Comparison of ENCODE assay signal across 33 cellular contexts in the genomic region with DNA sequence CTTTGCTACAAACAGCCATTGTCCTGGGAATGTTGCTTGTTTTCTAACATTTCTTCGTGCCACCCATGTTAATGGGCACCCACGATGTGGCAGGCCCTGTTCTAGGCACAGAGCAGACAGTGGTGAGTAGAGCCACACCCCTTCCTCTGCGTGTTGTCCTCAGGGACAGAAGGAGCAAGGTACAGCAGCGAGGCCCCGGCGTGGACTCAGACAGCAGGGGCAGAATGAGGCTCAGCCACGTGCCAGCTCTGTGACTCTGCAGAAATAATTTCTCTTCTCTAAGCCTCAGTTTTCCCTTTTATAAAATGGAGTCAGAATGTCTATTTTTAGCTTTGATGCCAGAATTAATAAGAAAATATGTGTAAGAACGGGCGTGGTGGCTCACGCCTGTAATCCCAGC.
DNase-seq lines count a peak whose midpoint lies in the region; ATAC-seq, FAIRE-seq and TF ChIP-seq lines count a peak whose summit lies in the region.
"Had no signal": no experiment of that assay in that cellular context is flagged by ENCODE, and none has a peak within 500 bp of the region (broad histone marks: within the 10 kb centered on the region; RNA-seq: fewer than 3 reads in every experiment).

No MANE protein-coding gene starts in this region.

- H3K4me1 ChIP-seq in HepG2 (ENCODE audit: insufficient read depth, low read length) (no peaks in the 10 kb centered on the region), right lobe of liver (no peaks in the 10 kb centered on the region), BLaER1 (peaks cover 70% of the 10 kb centered on the region), small intestine (ENCODE audit: control insufficient read depth in 2 of 2, insufficient read depth in 1 of 2, low read depth in 1 of 2, low read length in 1 of 2) (no peaks in the 10 kb centered on the region), uterus (no peaks in the 10 kb centered on the region)
- peaks cover 34 to 76% (median 59%) of the 10 kb centered on the region in 10 experiments for H3K4me1 ChIP-seq in BLaER1 treated with 17β-estradiol and CSF1 and Interleukin-3, amounts not matched to agents 10 nM and 100 nM
- H3K4me1 ChIP-seq: A549, BE2C, Caco-2 had no signal

- H2AFZ ChIP-seq in HepG2 (ENCODE audit: low read length) = no peak overlapping the region

- no TSS peak for BruUV-seq in HepG2 (replicated peaks; lab: Mats Ljungman, UMichigan)

- DNase-seq in HepG2 (ENCODE audit: low spot score) = no peak
- DNase-seq in right lobe of liver = no peak
- peak; percentile 4 for DNase-seq in small intestine
- DNase-seq in stimulated activated CD4-positive, alpha-beta T cell treated with anti-CD3 and anti-CD28 coated beads, Interleukin-1b, Interleukin-23, amount 100 ng/mL, for 48 hours = no peak
- no peak for DNase-seq in D721Med (ENCODE audit: insufficient read length, low spot score)
- no peak for DNase-seq in uterus
- DNase-seq: 8988T; ACHN; AML-193; BE2C; C1 segment of cervical spinal cord; Caco-2; Calu3; CD4-positive, alpha-beta memory T cell; CD4-positive, alpha-beta T cell; CD4-positive, CD25-positive, alpha-beta regulatory T cell; CD8-positive, alpha-beta memory T cell; CD8-positive, alpha-beta T cell; COR-L47; DMS 273 treated with DMSO at 0.1 percent for 48 hours; DMS153; DMS53; DMS79; DMS79 treated with DMSO at 0.1 percent for 48 hours; DND-41; EL had no signal

- no peaks in the 10 kb centered on the region for H3K79me2 ChIP-seq in HepG2 (ENCODE audit: insufficient read depth, low read length)

- H3K4me2 ChIP-seq in HepG2 (ENCODE audit: low read depth, low read length) (no peak overlapping the region), BLaER1 (peak overlapping the region; percentile 87)
- peak overlapping the region; percentile 83 to 95 (median 92) for H3K4me2 ChIP-seq in BLaER1 treated with 17β-estradiol and CSF1 and Interleukin-3, amounts not matched to agents 10 nM and 100 nM
- H3K4me2 ChIP-seq: A549 had no signal

- POLR2A ChIA-PET in HepG2 (lab: Yijun Ruan, JAX) = no interaction called here

- H3K9ac ChIP-seq in HepG2 (ENCODE audit: insufficient read depth, low read depth, low read length) (no peak overlapping the region), BLaER1 (no peak overlapping the region)
- 0 out of 22 replicates have a peak overlapping the region, but pooled peaks of 2 of the 11 experiments have one; percentile 55 to 60 for H3K9ac ChIP-seq in BLaER1 treated with 17β-estradiol and CSF1 and Interleukin-3, amounts not matched to agents 10 nM and 100 nM

- H3K9me3 ChIP-seq in HepG2 (ENCODE audit: low read length) = no peaks in the 10 kb centered on the region
- H3K9me3 ChIP-seq in right lobe of liver = no peaks in the 10 kb centered on the region
- H3K9me3 ChIP-seq in BLaER1 = no peaks in the 10 kb centered on the region
- H3K9me3 ChIP-seq in BLaER1 treated with 17β-estradiol and CSF1 and Interleukin-3, amounts not matched to agents 10 nM and 100 nM (replicated peaks in 1 of 11) = no peaks in the 10 kb centered on the region; a peak in 1 of 22 replicates
- no peaks in the 10 kb centered on the region for H3K9me3 ChIP-seq in small intestine (ENCODE audit: control insufficient read depth, low read depth)
- H3K9me3 ChIP-seq in uterus = no peaks in the 10 kb centered on the region
- H3K9me3 ChIP-seq: A549, BE2C, Caco-2 had no signal

- H4K20me1 ChIP-seq in HepG2 (ENCODE audit: insufficient read depth, low read length) (no peaks in the 10 kb centered on the region), BLaER1 (no peaks in the 10 kb centered on the region)
- no peaks in the 10 kb centered on the region for H4K20me1 ChIP-seq in BLaER1 treated with 17β-estradiol and CSF1 and Interleukin-3, amounts not matched to agents 10 nM and 100 nM

- CTCF ChIA-PET in HepG2 (lab: Yijun Ruan, JAX; ENCODE audit: low intra/inter-chr PET ratio, low total read pairs) = no interaction called here

- WGBS in HepG2 (ENCODE audit: low lambda C conversion rate) = 23% methylated on average over 10 of the region's 10 CpGs
- WGBS in right lobe of liver (ENCODE audit: insufficient coverage, low coverage, low lambda C conversion rate, missing lambda C conversion rate) = 68% methylated on average over 10 of the region's 10 CpGs
- WGBS in small intestine, 3 donors = 45 to 77% (median 56%) methylated on average over 10 of the region's 10 CpGs

- no peak for TF ChIP-seq RAD21 in HepG2 (CRISPR knock-in tag; IDR thresholded peaks at IDR 0.05)

- no peaks in the 10 kb centered on the region for H3K36me3 ChIP-seq in HepG2 (replicated peaks in 1 of 2; ENCODE audit: control insufficient read depth in 1 of 2, insufficient read depth in 2 of 2, low read length in 2 of 2)
- H3K36me3 ChIP-seq in right lobe of liver = no peaks in the 10 kb centered on the region
- H3K36me3 ChIP-seq in BLaER1 = no peaks in the 10 kb centered on the region
- no peaks in the 10 kb centered on the region for H3K36me3 ChIP-seq in BLaER1 treated with 17β-estradiol and CSF1 and Interleukin-3, amounts not matched to agents 10 nM and 100 nM
- H3K36me3 ChIP-seq in small intestine (ENCODE audit: control insufficient read depth in 2 of 2, insufficient read depth in 2 of 2, low read length in 2 of 2) = no peaks in the 10 kb centered on the region
- H3K36me3 ChIP-seq in uterus = no peaks in the 10 kb centered on the region
- H3K36me3 ChIP-seq: BE2C had no signal

- no peak for TF ChIP-seq CTCF in HepG2 (CRISPR knock-in tag; IDR thresholded peaks at IDR 0.05)
- no peak for TF ChIP-seq CTCF in right lobe of liver (IDR thresholded peaks at IDR 0.05)
- TF ChIP-seq CTCF in D721Med (IDR thresholded peaks at IDR 0.05; ENCODE audit: insufficient read depth, missing control alignments) = no peak
- TF ChIP-seq CTCF in uterus (IDR thresholded peaks at IDR 0.05) = no peak

- no peak for TF ChIP-seq EP300 in HepG2 (IDR thresholded peaks at IDR 0.05; ENCODE audit: low read depth in 2 of 2, low read length in 2 of 2)
- no peak for TF ChIP-seq EP300 in HepG2 (CRISPR knock-in tag; IDR thresholded peaks at IDR 0.05; ENCODE audit: borderline replicate concordance)

- H3K27ac ChIP-seq in HepG2 (ENCODE audit: extremely low read length, insufficient read depth, low read length) = no peak overlapping the region
- no peak overlapping the region for H3K27ac ChIP-seq in right lobe of liver
- peak overlapping the region; percentile 83 for H3K27ac ChIP-seq in BLaER1
- peak overlapping the region in 4 of 11 experiments; percentile 67 to 77 (median 73); a peak in 8 of 22 replicates for H3K27ac ChIP-seq in BLaER1 treated with 17β-estradiol and CSF1 and Interleukin-3, amounts not matched to agents 10 nM and 100 nM
- no peak overlapping the region for H3K27ac ChIP-seq in small intestine (ENCODE audit: low read depth in 1 of 2, low read length in 1 of 2)
- H3K27ac ChIP-seq in uterus = no peak overlapping the region
- H3K27ac ChIP-seq: 22Rv1, A549, C4-2B had no signal

- H3K27me3 ChIP-seq in HepG2 (ENCODE audit: control insufficient read depth in 1 of 2, insufficient read depth in 2 of 2, low read length in 2 of 2) (peaks cover 3 to 25% of the 10 kb centered on the region in 2 experiments; a peak in 4 of 5 replicates), right lobe of liver (no peaks in the 10 kb centered on the region), BLaER1 (no peaks in the 10 kb centered on the region), small intestine (ENCODE audit: control insufficient read depth in 2 of 2, insufficient read depth in 2 of 2, low read length in 2 of 2) (no peaks in the 10 kb centered on the region), uterus (no peaks in the 10 kb centered on the region)
- H3K27me3 ChIP-seq in BLaER1 treated with 17β-estradiol and CSF1 and Interleukin-3, amounts not matched to agents 10 nM and 100 nM = no peaks in the 10 kb centered on the region
- H3K27me3 ChIP-seq: BE2C had no signal

- peak; percentile 58 for ATAC-seq in HepG2
- ATAC-seq in right lobe of liver = no peak
- ATAC-seq: A549; CD8-positive, alpha-beta T cell had no signal

- in situ Hi-C loops in HepG2 (cut with HindIII; ENCODE audit: extremely low pct_ligation_motif_present, low pct_unique_long_range_greater_than_20kb) = no loop called here

- FAIRE-seq in HepG2 (lab: Jason Lieb, UNC) (no peak), small intestine (lab: Jason Lieb, UNC) (no peak), D721Med (lab: Jason Lieb, UNC) (no peak)
- FAIRE-seq: A204.1, A549, G401.6 had no signal

- no peak overlapping the region for H3K4me3 ChIP-seq in HepG2 (replicated peaks in 1 of 3; ENCODE audit: insufficient read depth in 1 of 3, low read depth in 2 of 3, low read length in 3 of 3)
- H3K4me3 ChIP-seq in right lobe of liver = no peak overlapping the region
- H3K4me3 ChIP-seq in BLaER1 = no peak overlapping the region
- no peak overlapping the region for H3K4me3 ChIP-seq in BLaER1 treated with 17β-estradiol and CSF1 and Interleukin-3, amounts not matched to agents 10 nM and 100 nM
- H3K4me3 ChIP-seq in small intestine (ENCODE audit: low read depth in 1 of 2, low read length in 2 of 2) = no peak overlapping the region
- no peak overlapping the region for H3K4me3 ChIP-seq in uterus
- H3K4me3 ChIP-seq: A549 had no signal

- intact Hi-C loops in HepG2 (cut with micrococcal nuclease; ENCODE audit: unreplicated experiment) = no loop called here
- intact Hi-C loops in right lobe of liver (cut with DNase I) = no loop called here
- intact Hi-C loops in uterus (cut with DNase I; ENCODE audit: low total_unique reads) = no loop called here

- TF ChIP-seq POLR2A in HepG2 (IDR thresholded peaks at IDR 0.05; ENCODE audit: insufficient read depth in 1 of 2, low read depth in 2 of 2, low read length in 2 of 2) (no peak), right lobe of liver (IDR thresholded peaks at IDR 0.05) (no peak), uterus (IDR thresholded peaks at IDR 0.05) (no peak)

TF ChIP-seq in HepG2, 621 proteins besides CTCF, POLR2A, EP300 and RAD21 (continues in another document):
- TF ChIP-seq, protein P1, sequence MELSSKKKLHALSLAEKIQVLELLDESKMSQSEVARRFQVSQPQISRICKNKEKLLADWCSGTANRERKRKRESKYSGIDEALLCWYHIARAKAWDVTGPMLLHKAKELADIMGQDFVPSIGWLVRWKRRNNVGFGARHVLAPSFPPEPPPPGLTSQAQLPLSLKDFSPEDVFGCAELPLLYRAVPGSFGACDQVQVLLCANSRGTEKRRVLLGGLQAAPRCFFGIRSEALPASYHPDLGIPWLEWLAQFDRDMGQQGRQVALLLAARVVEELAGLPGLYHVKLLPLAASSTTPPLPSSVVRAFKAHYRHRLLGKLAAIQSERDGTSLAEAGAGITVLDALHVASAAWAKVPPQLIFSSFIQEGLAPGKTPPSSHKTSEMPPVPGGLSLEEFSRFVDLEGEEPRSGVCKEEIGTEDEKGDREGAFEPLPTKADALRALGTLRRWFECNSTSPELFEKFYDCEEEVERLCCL (CRISPR knock-in tag; IDR thresholded peaks at IDR 0.05; ENCODE audit: borderline replicate concordance) = no peak
- TF ChIP-seq TBX3 (IDR thresholded peaks at IDR 0.05; ENCODE audit: borderline replicate concordance) (no peak), ZNF232 (CRISPR knock-in tag; IDR thresholded peaks at IDR 0.05; ENCODE audit: borderline replicate concordance) (no peak)
